1 cellular context compared by ENCODE assay signal in the genomic region with DNA sequence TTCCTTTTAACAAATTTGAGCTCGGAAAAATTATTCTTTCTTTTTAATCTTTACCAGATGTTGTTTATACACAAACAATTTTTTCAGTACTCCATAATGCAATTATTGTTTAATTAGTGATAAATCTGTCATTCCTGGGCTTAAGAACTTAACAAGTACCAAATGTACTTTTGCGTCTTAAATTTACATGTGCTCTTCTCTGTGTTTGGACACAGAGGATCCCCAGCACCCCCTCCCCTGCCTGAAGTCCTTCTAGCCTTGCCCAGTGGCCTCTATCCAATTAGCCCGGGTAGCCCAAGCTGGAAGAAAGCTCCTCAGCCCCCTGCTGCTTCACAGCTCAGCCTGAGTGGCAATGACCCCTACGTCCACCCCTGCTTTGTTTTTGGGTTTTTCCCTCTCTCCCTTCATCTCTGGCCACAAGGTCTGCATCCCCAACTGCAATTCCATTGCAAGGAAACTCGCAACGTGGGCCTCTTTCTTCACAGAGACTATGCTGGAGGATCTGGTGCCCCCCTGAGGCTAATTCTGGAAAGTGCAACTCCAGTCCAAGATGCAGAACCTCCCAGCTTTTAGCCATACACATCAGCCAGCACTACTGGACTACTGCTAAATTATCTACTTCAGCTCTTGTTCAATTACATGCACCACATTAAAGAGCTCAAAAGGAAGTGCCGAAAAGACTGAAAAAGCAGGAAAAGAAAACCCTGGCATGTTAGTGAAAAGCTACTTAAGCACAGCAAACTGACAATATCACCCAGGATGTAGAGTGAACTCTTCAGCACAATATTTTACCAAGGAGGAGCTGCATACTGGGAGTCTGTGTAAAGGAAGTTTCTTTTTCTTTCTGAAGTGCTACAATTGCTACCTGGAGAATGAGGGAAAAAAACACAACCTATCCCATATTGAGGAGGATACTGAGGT.
TF ChIP-seq lines count a peak whose summit lies in the region.

No MANE protein-coding gene starts in this region.

TF ChIP-seq in HepG2, 621 proteins besides CTCF, POLR2A, EP300 and RAD21 (continued from another document):
- TF ChIP-seq DMTF1 (CRISPR knock-in tag; IDR thresholded peaks at IDR 0.05) (no peak), PITX1 (CRISPR knock-in tag; IDR thresholded peaks at IDR 0.05) (no peak), ZNF800 (CRISPR knock-in tag; IDR thresholded peaks at IDR 0.05) (0 out of 2 replicates have a peak, but pooled peaks have one; percentile 36), STAT5B (CRISPR knock-in tag; IDR thresholded peaks at IDR 0.05) (no peak), ZNF576 (CRISPR knock-in tag; IDR thresholded peaks at IDR 0.05) (no peak), ZNF629 (CRISPR knock-in tag; conservative IDR thresholded peaks at IDR 0.05) (no peak), ZNF20 (CRISPR knock-in tag; IDR thresholded peaks at IDR 0.05) (no peak), ZNF614 (CRISPR knock-in tag; IDR thresholded peaks at IDR 0.05; ENCODE audit: borderline replicate concordance) (no peak), NKX3-1 (CRISPR knock-in tag; IDR thresholded peaks at IDR 0.05) (no peak), ZNF598 (CRISPR knock-in tag; IDR thresholded peaks at IDR 0.05; ENCODE audit: borderline replicate concordance) (0 out of 2 replicates have a peak, but pooled peaks have one; percentile 29), TARDBP (CRISPR knock-in tag; IDR thresholded peaks at IDR 0.05) (no peak), ZNF678 (CRISPR knock-in tag; IDR thresholded peaks at IDR 0.05) (no peak), NCOA1 (CRISPR knock-in tag; IDR thresholded peaks at IDR 0.05) (no peak), HOXA5 (CRISPR knock-in tag; IDR thresholded peaks at IDR 0.05) (no peak)
- TF ChIP-seq, protein P1, sequence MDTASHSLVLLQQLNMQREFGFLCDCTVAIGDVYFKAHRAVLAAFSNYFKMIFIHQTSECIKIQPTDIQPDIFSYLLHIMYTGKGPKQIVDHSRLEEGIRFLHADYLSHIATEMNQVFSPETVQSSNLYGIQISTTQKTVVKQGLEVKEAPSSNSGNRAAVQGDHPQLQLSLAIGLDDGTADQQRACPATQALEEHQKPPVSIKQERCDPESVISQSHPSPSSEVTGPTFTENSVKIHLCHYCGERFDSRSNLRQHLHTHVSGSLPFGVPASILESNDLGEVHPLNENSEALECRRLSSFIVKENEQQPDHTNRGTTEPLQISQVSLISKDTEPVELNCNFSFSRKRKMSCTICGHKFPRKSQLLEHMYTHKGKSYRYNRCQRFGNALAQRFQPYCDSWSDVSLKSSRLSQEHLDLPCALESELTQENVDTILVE (CRISPR knock-in tag; IDR thresholded peaks at IDR 0.05), result no peak
- TF ChIP-seq, protein P2, sequence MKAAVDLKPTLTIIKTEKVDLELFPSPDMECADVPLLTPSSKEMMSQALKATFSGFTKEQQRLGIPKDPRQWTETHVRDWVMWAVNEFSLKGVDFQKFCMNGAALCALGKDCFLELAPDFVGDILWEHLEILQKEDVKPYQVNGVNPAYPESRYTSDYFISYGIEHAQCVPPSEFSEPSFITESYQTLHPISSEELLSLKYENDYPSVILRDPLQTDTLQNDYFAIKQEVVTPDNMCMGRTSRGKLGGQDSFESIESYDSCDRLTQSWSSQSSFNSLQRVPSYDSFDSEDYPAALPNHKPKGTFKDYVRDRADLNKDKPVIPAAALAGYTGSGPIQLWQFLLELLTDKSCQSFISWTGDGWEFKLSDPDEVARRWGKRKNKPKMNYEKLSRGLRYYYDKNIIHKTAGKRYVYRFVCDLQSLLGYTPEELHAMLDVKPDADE (CRISPR knock-in tag; IDR thresholded peaks at IDR 0.05), result no peak
- TF ChIP-seq, protein P3, sequence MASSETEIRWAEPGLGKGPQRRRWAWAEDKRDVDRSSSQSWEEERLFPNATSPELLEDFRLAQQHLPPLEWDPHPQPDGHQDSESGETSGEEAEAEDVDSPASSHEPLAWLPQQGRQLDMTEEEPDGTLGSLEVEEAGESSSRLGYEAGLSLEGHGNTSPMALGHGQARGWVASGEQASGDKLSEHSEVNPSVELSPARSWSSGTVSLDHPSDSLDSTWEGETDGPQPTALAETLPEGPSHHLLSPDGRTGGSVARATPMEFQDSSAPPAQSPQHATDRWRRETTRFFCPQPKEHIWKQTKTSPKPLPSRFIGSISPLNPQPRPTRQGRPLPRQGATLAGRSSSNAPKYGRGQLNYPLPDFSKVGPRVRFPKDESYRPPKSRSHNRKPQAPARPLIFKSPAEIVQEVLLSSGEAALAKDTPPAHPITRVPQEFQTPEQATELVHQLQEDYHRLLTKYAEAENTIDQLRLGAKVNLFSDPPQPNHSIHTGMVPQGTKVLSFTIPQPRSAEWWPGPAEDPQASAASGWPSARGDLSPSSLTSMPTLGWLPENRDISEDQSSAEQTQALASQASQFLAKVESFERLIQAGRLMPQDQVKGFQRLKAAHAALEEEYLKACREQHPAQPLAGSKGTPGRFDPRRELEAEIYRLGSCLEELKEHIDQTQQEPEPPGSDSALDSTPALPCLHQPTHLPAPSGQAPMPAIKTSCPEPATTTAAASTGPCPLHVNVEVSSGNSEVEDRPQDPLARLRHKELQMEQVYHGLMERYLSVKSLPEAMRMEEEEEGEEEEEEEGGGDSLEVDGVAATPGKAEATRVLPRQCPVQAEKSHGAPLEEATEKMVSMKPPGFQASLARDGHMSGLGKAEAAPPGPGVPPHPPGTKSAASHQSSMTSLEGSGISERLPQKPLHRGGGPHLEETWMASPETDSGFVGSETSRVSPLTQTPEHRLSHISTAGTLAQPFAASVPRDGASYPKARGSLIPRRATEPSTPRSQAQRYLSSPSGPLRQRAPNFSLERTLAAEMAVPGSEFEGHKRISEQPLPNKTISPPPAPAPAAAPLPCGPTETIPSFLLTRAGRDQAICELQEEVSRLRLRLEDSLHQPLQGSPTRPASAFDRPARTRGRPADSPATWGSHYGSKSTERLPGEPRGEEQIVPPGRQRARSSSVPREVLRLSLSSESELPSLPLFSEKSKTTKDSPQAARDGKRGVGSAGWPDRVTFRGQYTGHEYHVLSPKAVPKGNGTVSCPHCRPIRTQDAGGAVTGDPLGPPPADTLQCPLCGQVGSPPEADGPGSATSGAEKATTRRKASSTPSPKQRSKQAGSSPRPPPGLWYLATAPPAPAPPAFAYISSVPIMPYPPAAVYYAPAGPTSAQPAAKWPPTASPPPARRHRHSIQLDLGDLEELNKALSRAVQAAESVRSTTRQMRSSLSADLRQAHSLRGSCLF (CRISPR knock-in tag; IDR thresholded peaks at IDR 0.05; ENCODE audit: borderline replicate concordance), result no peak
- TF ChIP-seq, protein P4, sequence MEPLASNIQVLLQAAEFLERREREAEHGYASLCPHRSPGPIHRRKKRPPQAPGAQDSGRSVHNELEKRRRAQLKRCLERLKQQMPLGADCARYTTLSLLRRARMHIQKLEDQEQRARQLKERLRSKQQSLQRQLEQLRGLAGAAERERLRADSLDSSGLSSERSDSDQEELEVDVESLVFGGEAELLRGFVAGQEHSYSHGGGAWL (CRISPR knock-in tag; IDR thresholded peaks at IDR 0.05), result no peak
